In the genomic region with DNA sequence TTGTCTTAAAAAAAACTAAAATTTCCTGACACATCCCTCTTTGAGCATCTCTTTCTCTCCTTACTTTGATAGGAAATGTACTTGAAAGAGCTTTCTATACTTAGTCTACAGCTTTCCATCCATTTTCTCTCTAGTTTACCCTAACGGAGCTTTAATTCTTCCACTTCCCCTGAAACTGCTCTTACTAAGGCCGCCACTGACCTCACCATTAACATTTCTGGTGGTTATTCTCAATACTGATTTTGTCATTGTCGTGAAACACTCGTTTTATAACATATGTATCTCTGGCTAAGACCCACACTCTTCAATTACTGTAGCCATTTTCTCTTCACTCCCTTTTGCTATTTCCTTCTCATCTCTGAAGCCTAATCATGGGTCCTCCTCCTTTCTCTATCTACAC, we compare ENCODE assay signal across 16 cellular contexts.
"Had no signal": no experiment of that assay in that cellular context is flagged by ENCODE, and none has a peak within 500 bp of the region (broad histone marks: within the 10 kb centered on the region; RNA-seq: fewer than 3 reads in every experiment).

No MANE protein-coding gene starts in this region.

- H3K4me3 ChIP-seq: esophagus muscularis mucosa, gastrocnemius medialis, left lung, lower lobe of right lung, pancreas had no signal

- ATAC-seq: gastrocnemius medialis, left lung, lower lobe of right lung, pancreas, right cardiac atrium had no signal

- DNase-seq: effector memory CD4-positive, alpha-beta T cell; gastrocnemius medialis; glutamatergic neuron; immature natural killer cell; left lung; lower lobe of right lung; midbrain; occipital lobe; pancreas; right cardiac atrium; small intestine; stimulated activated CD4-positive, alpha-beta T cell treated with anti-CD3 and anti-CD28 coated beads, Interleukin-12 subunit alpha, Interleukin-12 subunit beta, amount 100 ng/mL, for 4 hours; stimulated activated naive CD4-positive, alpha-beta T cell treated with Interleukin-2 at 50 U/mL for 16 hours; trophoblast cell had no signal

- H3K36me3 ChIP-seq: esophagus muscularis mucosa, gastrocnemius medialis, left lung, lower lobe of right lung, pancreas had no signal

- H3K9me3 ChIP-seq: esophagus muscularis mucosa, gastrocnemius medialis, left lung, lower lobe of right lung, pancreas had no signal

- H3K27me3 ChIP-seq: esophagus muscularis mucosa, gastrocnemius medialis, left lung, pancreas had no signal

- H3K4me1 ChIP-seq: gastrocnemius medialis, left lung, lower lobe of right lung, pancreas had no signal

- H3K27ac ChIP-seq: epithelial cell of prostate, esophagus muscularis mucosa, gastrocnemius medialis, left lung, lower lobe of right lung, pancreas had no signal
